16 cellular contexts compared by ENCODE assay signal in genomic region chr6:21079468-21080048, GRCh38.
A peak's percentile ranks its signal among the peaks of the same experiment; 100 is the strongest.
DNase-seq lines count a peak whose midpoint lies in the region; ATAC-seq, FAIRE-seq and TF ChIP-seq lines count a peak whose summit lies in the region.
"Had no signal": no experiment of that assay in that cellular context is flagged by ENCODE, and none has a peak within 500 bp of the region (broad histone marks: within the 10 kb centered on the region; RNA-seq: fewer than 3 reads in every experiment).

No MANE protein-coding gene starts in this region.

- BruUV-seq in K562 (replicated peaks; lab: Mats Ljungman, UMichigan): no TSS peak

- DNase-seq in AG09309 (ENCODE audit: low read depth) (peak; percentile 52), HFFc6 (peak; percentile 61), K562 (ENCODE audit: extremely low read depth in 1 of 4, low spot score in 3 of 4) (no peak), left kidney (ENCODE audit: low read depth, low spot score) (peak; percentile 30), upper lobe of right lung (no peak)
- DNase-seq in NK-92 treated with Interleukin-12 subunit alpha and Interleukin-12 subunit beta, amount 100 ng/mL, for 24 hours (lab: John Stamatoyannopoulos, UW): no peak
- DNase-seq: activated CD4-positive, alpha-beta T cell treated with anti-CD3 and anti-CD28 coated beads, Interleukin-2, amount 50 U/mL, for 4 hours; activated T-cell treated with anti-CD3 and anti-CD28 coated beads, Interleukin-2, amount 50 U/mL, for 72 hours; gastrocnemius medialis; MM.1S; NCI-H2171; SHP77 treated with DMSO at 0.1 percent for 48 hours had no signal

- H3K36me3 ChIP-seq in K562 (ENCODE audit: control insufficient read depth, insufficient read depth, low read length) (no peaks in the 10 kb centered on the region), upper lobe of right lung (no peaks in the 10 kb centered on the region)
- H3K36me3 ChIP-seq: gastrocnemius medialis had no signal

- no peak for TF ChIP-seq POLR2A in K562 (conservative IDR thresholded peaks at IDR 0.05)

- H3K9ac ChIP-seq in K562 (ENCODE audit: insufficient read depth in 1 of 2, low read depth in 2 of 2, low read length in 2 of 2): no peak overlapping the region

- H3K4me1 ChIP-seq in K562 (replicated peaks in 1 of 2; ENCODE audit: control insufficient read depth in 2 of 2, insufficient read depth in 2 of 2, low read length in 2 of 2) (no peaks in the 10 kb centered on the region; a peak in 1 of 5 replicates), upper lobe of right lung (no peaks in the 10 kb centered on the region)
- H3K4me1 ChIP-seq: gastrocnemius medialis, tibial nerve had no signal

- intact Hi-C loops in K562 (cut with micrococcal nuclease): no loop called here
- intact Hi-C loops in upper lobe of right lung (cut with DNase I): no loop called here

- no peak overlapping the region for H3K4me2 ChIP-seq in K562 (ENCODE audit: insufficient read depth, low read length)
- H3K4me2 ChIP-seq: GM23338 had no signal

- no peaks in the 10 kb centered on the region for H3K9me3 Mint-ChIP-seq in HFFc6
- peaks cover 8% of the 10 kb centered on the region for H3K9me3 Mint-ChIP-seq in stimulated activated memory B cell treated with anti-CD40 and anti-IgM and Interleukin-4, amounts not matched to agents 10 μg/mL and 1 μg/mL and 100 μg/mL, for 72 hours
- H3K9me3 Mint-ChIP-seq: GM23338 had no signal

- no peaks in the 10 kb centered on the region for H3K79me2 ChIP-seq in K562 (ENCODE audit: control insufficient read depth, insufficient read depth, low read length)

- H3K27ac ChIP-seq in K562 (ENCODE audit: extremely low read depth, low read depth, low read length): no peak overlapping the region
- no peak overlapping the region for H3K27ac ChIP-seq in upper lobe of right lung
- H3K27ac ChIP-seq: gastrocnemius medialis, tibial nerve had no signal

- H3K27me3 ChIP-seq in K562 (ENCODE audit: control insufficient read depth in 2 of 2, insufficient read depth in 2 of 2, low read length in 2 of 2) (no peaks in the 10 kb centered on the region), upper lobe of right lung (no peaks in the 10 kb centered on the region)
- H3K27me3 ChIP-seq: gastrocnemius medialis, tibial nerve had no signal

- H3K36me3 Mint-ChIP-seq in HFFc6 (ENCODE audit: low read depth): 0 out of 2 replicates have a peak, but pooled peaks cover 4% of the 10 kb centered on the region
- peaks cover 43% of the 10 kb centered on the region for H3K36me3 Mint-ChIP-seq in stimulated activated memory B cell treated with anti-CD40 and anti-IgM and Interleukin-4, amounts not matched to agents 10 μg/mL and 1 μg/mL and 100 μg/mL, for 72 hours

- ATAC-seq in K562 (no peak), GM18520 (IDR thresholded peaks at IDR 0.05; ENCODE audit: unreplicated experiment) (no peak), upper lobe of right lung (no peak)
- ATAC-seq in stimulated activated memory B cell treated with anti-CD40 and anti-IgM and Interleukin-4, amounts not matched to agents 10 μg/mL and 1 μg/mL and 100 μg/mL, for 72 hours: no peak
- ATAC-seq: activated T-cell treated with anti-CD3 and anti-CD28 coated beads, Interleukin-2, amount 50 U/mL, for 72 hours; gastrocnemius medialis had no signal

- H3K9me3 ChIP-seq in K562 (replicated peaks; ENCODE audit: control insufficient read depth, insufficient read depth, low read depth, low read length) (no peaks in the 10 kb centered on the region), upper lobe of right lung (no peaks in the 10 kb centered on the region)
- H3K9me3 ChIP-seq: gastrocnemius medialis, tibial nerve had no signal

- H4K20me1 ChIP-seq in K562 (replicated peaks; ENCODE audit: control insufficient read depth, insufficient read depth, low read length): no peaks in the 10 kb centered on the region

- no peak for TF ChIP-seq RAD21 in K562 (CRISPR knock-in tag; conservative IDR thresholded peaks at IDR 0.05 in 1 of 2, IDR thresholded peaks at IDR 0.05 in 1 of 2)

- no peak overlapping the region for H3K4me3 Mint-ChIP-seq in HFFc6
- H3K4me3 Mint-ChIP-seq in stimulated activated memory B cell treated with anti-CD40 and anti-IgM and Interleukin-4, amounts not matched to agents 10 μg/mL and 1 μg/mL and 100 μg/mL, for 72 hours: no peak overlapping the region
- H3K4me3 Mint-ChIP-seq: activated T-cell treated with anti-CD3 and anti-CD28 coated beads, Interleukin-2, amount 50 U/mL, for 72 hours; GM23338 had no signal

- no peak overlapping the region for H2AFZ ChIP-seq in K562 (ENCODE audit: low read depth, low read length)
- H2AFZ ChIP-seq: GM23338 had no signal

- TF ChIP-seq CTCF in AG09309 (IDR thresholded peaks at IDR 0.05; ENCODE audit: control insufficient read depth, insufficient read depth, low read depth, low read length, missing control alignments) (no peak), HFFc6 (IDR thresholded peaks at IDR 0.05) (no peak), K562 (IDR thresholded peaks at IDR 0.05 in 2 of 3, conservative IDR thresholded peaks at IDR 0.05 in 1 of 3; ENCODE audit: insufficient read depth in 2 of 3, low read depth in 1 of 3, low read length in 3 of 3) (no peak), upper lobe of right lung (IDR thresholded peaks at IDR 0.05) (no peak)

- no peak for FAIRE-seq in K562 (lab: Jason Lieb, UNC)

- TF ChIP-seq EP300 in K562 (IDR thresholded peaks at IDR 0.05; ENCODE audit: low read length): no peak

- WGBS in K562 (ENCODE audit: insufficient coverage, low coverage, missing lambda C conversion rate): 29% methylated on average over 2 of the region's 2 CpGs

- in situ Hi-C loops in K562 (cut with MboI): no loop called here

- CTCF ChIA-PET in K562 (lab: Yijun Ruan, JAX; ENCODE audit: low intra/inter-chr PET ratio): no interaction called here

- H3K4me3 ChIP-seq in AG09309 (ENCODE audit: control insufficient read depth, low read depth, low read length) (no peak overlapping the region), K562 (no peak overlapping the region), upper lobe of right lung (no peak overlapping the region)
- H3K4me3 ChIP-seq: gastrocnemius medialis, GM23338, tibial nerve had no signal

- H3K27ac Mint-ChIP-seq in HFFc6: peak overlapping the region; percentile 12
- H3K27ac Mint-ChIP-seq in stimulated activated memory B cell treated with anti-CD40 and anti-IgM and Interleukin-4, amounts not matched to agents 10 μg/mL and 1 μg/mL and 100 μg/mL, for 72 hours: no peak overlapping the region
- H3K27ac Mint-ChIP-seq: activated T-cell treated with anti-CD3 and anti-CD28 coated beads, Interleukin-2, amount 50 U/mL, for 72 hours; GM23338 had no signal

- peaks cover 17% of the 10 kb centered on the region for H3K4me1 Mint-ChIP-seq in HFFc6 (ENCODE audit: low read depth)
- H3K4me1 Mint-ChIP-seq in stimulated activated memory B cell treated with anti-CD40 and anti-IgM and Interleukin-4, amounts not matched to agents 10 μg/mL and 1 μg/mL and 100 μg/mL, for 72 hours: no peaks in the 10 kb centered on the region

- H3K27me3 Mint-ChIP-seq in HFFc6 (ENCODE audit: insufficient read depth): no peaks in the 10 kb centered on the region
- no peaks in the 10 kb centered on the region for H3K27me3 Mint-ChIP-seq in stimulated activated memory B cell treated with anti-CD40 and anti-IgM and Interleukin-4, amounts not matched to agents 10 μg/mL and 1 μg/mL and 100 μg/mL, for 72 hours

- POLR2A ChIA-PET in K562 (lab: Yijun Ruan, JAX): interaction anchor here (0.6 to 1.2 kb wide), 3 partner anchors 10 to 22 kb away, joined by 3 to 6 read pairs (median 3); no protein-coding TSS in a partner anchor

- H3K9me1 ChIP-seq in K562 (ENCODE audit: control insufficient read depth, insufficient read depth, low read length): no peaks in the 10 kb centered on the region

TF ChIP-seq in K562, 482 proteins besides CTCF, POLR2A, EP300 and RAD21 (continues in another document):
- peak; percentile 94 for TF ChIP-seq FOXJ2 (tag; IDR thresholded peaks at IDR 0.05)
- peak; percentile 45; the same call in 1 of the 2 replicates for TF ChIP-seq C11orf30 (IDR thresholded peaks at IDR 0.05; ENCODE audit: low read depth)
- peak; percentile 31; the same call in 1 of the 2 replicates for TF ChIP-seq ARID1B (IDR thresholded peaks at IDR 0.05)
- TF ChIP-seq CXXC5 (CRISPR knock-in tag; IDR thresholded peaks at IDR 0.05): no peak
- TF ChIP-seq ELF4 (CRISPR knock-in tag; IDR thresholded peaks at IDR 0.05): 0 out of 2 replicates have a peak, but pooled peaks have one; percentile 52
- peak; percentile 20; the same call in 1 of the 2 replicates for TF ChIP-seq MAFF (IDR thresholded peaks at IDR 0.05; ENCODE audit: low read length)
- TF ChIP-seq FOXP1 (CRISPR knock-in tag; IDR thresholded peaks at IDR 0.05): no peak
- no peak for TF ChIP-seq ATF4 (CRISPR knock-in tag; IDR thresholded peaks at IDR 0.05)
- peak; percentile 54; the same call in 1 of the 2 replicates for TF ChIP-seq MAFG (tag; conservative IDR thresholded peaks at IDR 0.05)
- no peak for TF ChIP-seq ATF1 (CRISPR knock-in tag; IDR thresholded peaks at IDR 0.05)
- no peak for TF ChIP-seq ATF1 (tag; IDR thresholded peaks at IDR 0.05)
- peak; percentile 44; the same call in 1 of the 2 replicates for TF ChIP-seq SMARCE1 (IDR thresholded peaks at IDR 0.05)
- 0 out of 2 replicates have a peak, but pooled peaks have one; percentile 51 for TF ChIP-seq ZNF316 (IDR thresholded peaks at IDR 0.05)
- peak; percentile 44; the same call in 1 of the 2 replicates for TF ChIP-seq SOX6 (IDR thresholded peaks at IDR 0.05)

Comparison
In these comparisons a context has a peak if more than half of its experiments do, and no peak if none do; other contexts are left out.
1. DNase-seq: peak in AG09309 (single experiment), HFFc6 (single experiment) and left kidney (single experiment); none in K562 (0 of 4), upper lobe of right lung (single experiment) and NK-92 treated with Interleukin-12 subunit alpha and Interleukin-12 subunit beta, amount 100 ng/mL, for 24 hours (single experiment).